ENCODE assay signal across 9 cellular contexts in genomic region chr16:4501071-4501478, GRCh38. TPM values are rescaled to one million over a fixed set of nuclear protein-coding genes. Genes with fewer than 3 reads are reported as not detected.
A peak's percentile ranks its signal among the peaks of the same experiment; 100 is the strongest.
DNase-seq lines count a peak whose midpoint lies in the region; ATAC-seq and TF ChIP-seq lines count a peak whose summit lies in the region.
"Had no signal": no experiment of that assay in that cellular context is flagged by ENCODE, and none has a peak within 500 bp of the region (broad histone marks: within the 10 kb centered on the region; RNA-seq: fewer than 3 reads in every experiment).

No MANE protein-coding gene starts in this region.

- no peak overlapping the region for H3K9ac ChIP-seq in neural progenitor cell

- intact Hi-C loops in A673 (cut with micrococcal nuclease; ENCODE audit: unreplicated experiment) = no loop called here

- peak overlapping the region; percentile 60 for H3K4me3 ChIP-seq in ACC112 (ENCODE audit: low read depth, low read length)
- H3K4me3 ChIP-seq in foreskin fibroblast (ENCODE audit: low read depth in 1 of 2, low read length in 2 of 2) = peak overlapping the region; percentile 24 to 34
- no peak overlapping the region for H3K4me3 ChIP-seq in neural progenitor cell
- H3K4me3 ChIP-seq in A673 (ENCODE audit: low read depth, low read length, poor library complexity, severe bottlenecking) = no peak overlapping the region

- POLR2A ChIA-PET in RWPE1 (lab: Yijun Ruan, JAX; ENCODE audit: low non-redundant PET) = no interaction called here
- POLR2A ChIA-PET in A673 (lab: Charles Lee; ENCODE audit: low non-redundant PET) = no interaction called here

- no peak overlapping the region for H2AFZ ChIP-seq in ACC112 (ENCODE audit: low read length, unreplicated experiment)
- no peak overlapping the region for H2AFZ ChIP-seq in neural progenitor cell (replicated peaks)

- in situ Hi-C loops in KBM-7 (cut with MboI; ENCODE audit: low pct_unique_long_range_greater_than_20kb, low sequenced_read_pairs) = no loop called here

- no peaks in the 10 kb centered on the region for H3K27me3 Mint-ChIP-seq in T-helper 17 cell
- peaks cover 2% of the 10 kb centered on the region for H3K27me3 Mint-ChIP-seq in neural progenitor cell (ENCODE audit: insufficient read depth, low read depth)

- peak overlapping the region; percentile 53 for H3K27ac ChIP-seq in ACC112 (ENCODE audit: low read depth, low read length)
- no peak overlapping the region for H3K27ac ChIP-seq in neural progenitor cell
- no peak overlapping the region for H3K27ac ChIP-seq in RWPE1
- H3K27ac ChIP-seq in A673 (ENCODE audit: low read depth, low read length, poor library complexity, severe bottlenecking) = no peak overlapping the region
- H3K27ac ChIP-seq: C4-2B had no signal

- peak overlapping the region; percentile 40 for H3K4me2 ChIP-seq in neural progenitor cell

- H3K4me3 Mint-ChIP-seq in T-helper 17 cell (no peak overlapping the region), neural progenitor cell (no peak overlapping the region)

- BruUV-seq in A673 (replicated peaks; lab: Mats Ljungman, UMichigan) = no TSS peak

- CTCF ChIA-PET in RWPE1 (lab: Yijun Ruan, JAX) (interaction anchor here (0.7 to 1.9 kb wide), 3 partner anchors 12 to 32 kb away, joined by 3 to 7 read pairs (median 4); partner anchors contain the start of gene HMOX2), A673 (lab: Charles Lee) (no interaction called here)

- no peaks in the 10 kb centered on the region for H3F3A ChIP-seq in neural progenitor cell (ENCODE audit: low read depth)

- TF ChIP-seq CTCF in foreskin fibroblast (IDR thresholded peaks at IDR 0.05; ENCODE audit: low read depth, low read length) = no peak
- no peak for TF ChIP-seq CTCF in neural progenitor cell (IDR thresholded peaks at IDR 0.05)
- no peak for TF ChIP-seq CTCF in RWPE1 (conservative IDR thresholded peaks at IDR 0.05; ENCODE audit: low read depth)
- no peak for TF ChIP-seq CTCF in A673 (conservative IDR thresholded peaks at IDR 0.05; ENCODE audit: low read depth, low read length)

- DNase-seq in T-helper 17 cell (no peak), foreskin fibroblast (peak in 1 of 2 donors; percentile 59), neural progenitor cell (ENCODE audit: low spot score) (peak; percentile 26), RWPE1 (ENCODE audit: low spot score) (no peak), KBM-7 (no peak), A673 (ENCODE audit: low spot score) (no peak)

- H3K36me3 ChIP-seq in ACC112 (ENCODE audit: insufficient read depth, low read length) = no peaks in the 10 kb centered on the region; the same call in 1 of the 2 replicates
- no peaks in the 10 kb centered on the region for H3K36me3 ChIP-seq in neural progenitor cell
- no peaks in the 10 kb centered on the region for H3K36me3 ChIP-seq in A673 (ENCODE audit: insufficient read depth, low read length, poor library complexity, severe bottlenecking)

- H3K9me3 ChIP-seq in T-helper 17 cell (ENCODE audit: control insufficient read depth, low read length, poor library complexity, severe bottlenecking) = no peaks in the 10 kb centered on the region
- H3K9me3 ChIP-seq in neural progenitor cell (ENCODE audit: low read depth) = no peaks in the 10 kb centered on the region
- H3K9me3 ChIP-seq in A673 (ENCODE audit: low read depth, low read length, poor library complexity, severe bottlenecking) = no peaks in the 10 kb centered on the region

- H3K27me3 ChIP-seq in ACC112 (ENCODE audit: insufficient read depth, low read length) (no peaks in the 10 kb centered on the region), neural progenitor cell (no peaks in the 10 kb centered on the region), A673 (replicated peaks; ENCODE audit: insufficient read depth, low read depth, low read length, poor library complexity) (no peaks in the 10 kb centered on the region)

- H3K4me1 Mint-ChIP-seq in T-helper 17 cell (peaks cover 75% of the 10 kb centered on the region), neural progenitor cell (peaks cover 25% of the 10 kb centered on the region)

- no peaks in the 10 kb centered on the region for H3K36me3 Mint-ChIP-seq in T-helper 17 cell (ENCODE audit: low read depth)
- H3K36me3 Mint-ChIP-seq in neural progenitor cell = no peaks in the 10 kb centered on the region

- peaks cover 58% of the 10 kb centered on the region for H3K79me2 ChIP-seq in ACC112 (ENCODE audit: control insufficient read depth, insufficient read depth, low read length, unreplicated experiment)
- peaks cover 5% of the 10 kb centered on the region for H3K79me2 ChIP-seq in neural progenitor cell (ENCODE audit: low read depth)

- ATAC-seq in T-helper 17 cell (no peak), GM18873 (IDR thresholded peaks at IDR 0.05; ENCODE audit: low FRiP score, unreplicated experiment) (no peak)

- peaks cover 4% of the 10 kb centered on the region for H4K20me1 ChIP-seq in neural progenitor cell (ENCODE audit: low read depth)

- H3K27ac Mint-ChIP-seq in T-helper 17 cell (peak overlapping the region; percentile 97), neural progenitor cell (no peak overlapping the region)

- H3K9me3 Mint-ChIP-seq in neural progenitor cell = no peaks in the 10 kb centered on the region

- H3K4me1 ChIP-seq in ACC112 (ENCODE audit: control insufficient read depth, insufficient read depth, low read length, unreplicated experiment) (peaks cover 38% of the 10 kb centered on the region), neural progenitor cell (peaks cover 15% of the 10 kb centered on the region), A673 (ENCODE audit: insufficient read depth, low read length, poor library complexity, severe bottlenecking) (no peaks in the 10 kb centered on the region)

RNA-seq across cellular contexts. Expression of gene HMOX2, which starts 24.9 kb away (rescaled TPM):
- total RNA-seq in T-helper 17 cell (10 to 100 TPM; 31.9 to 58.8 TPM), neural progenitor cell (ENCODE audit: low replicate concordance) (11.5 and 20.3 TPM in 2 replicates), A673 (2021) (59.4 and 63.0 TPM in 2 replicates)

RNA-seq across cellular contexts. Expression of gene NMRAL1, which starts 26.6 kb away (rescaled TPM):
- total RNA-seq in T-helper 17 cell = 10 to 100 TPM; 40.5 to 45.4 TPM
- 47.1 and 69.1 TPM in 2 replicates for total RNA-seq in neural progenitor cell (ENCODE audit: low replicate concordance)
- 85.8 and 98.8 TPM in 2 replicates for total RNA-seq in A673 (2021)

RNA-seq across cellular contexts. Expression of gene CDIP1, which starts 37.5 kb away (rescaled TPM):
- total RNA-seq in T-helper 17 cell = 10 to 100 TPM; 20.2 to 29.5 TPM
- total RNA-seq in neural progenitor cell (ENCODE audit: low replicate concordance) = 13.1 and 32.6 TPM in 2 replicates
- total RNA-seq in A673 (2021) = 12.8 and 14.4 TPM in 2 replicates

RNA-seq across cellular contexts. Expression of gene C16orf96, which starts 55.1 kb away (rescaled TPM):
- under 1 TPM; 0.08 to 0.20 TPM for total RNA-seq in T-helper 17 cell
- total RNA-seq in neural progenitor cell (ENCODE audit: low replicate concordance) = 0.11 and 0.99 TPM in 2 replicates
- not detected in 2 replicates for total RNA-seq in A673 (2021)

Comparison
In these comparisons a context has a peak if more than half of its experiments do, and no peak if none do; other contexts are left out.
1. H3K4me3 ChIP-seq: peak in ACC112 (single experiment) and foreskin fibroblast (2 of 2); none in neural progenitor cell (single experiment) and A673 (single experiment).